ENCODE assay signal across 17 cellular contexts in genomic region chr6:4474810-4475209, GRCh38.
DNase-seq lines count a peak whose midpoint lies in the region; ATAC-seq and TF ChIP-seq lines count a peak whose summit lies in the region.
"Had no signal": no experiment of that assay in that cellular context is flagged by ENCODE, and none has a peak within 500 bp of the region (broad histone marks: within the 10 kb centered on the region; RNA-seq: fewer than 3 reads in every experiment).

No MANE protein-coding gene starts in this region.

- H3K27ac Mint-ChIP-seq in stimulated activated naive CD8-positive, alpha-beta T cell treated with anti-CD3 and anti-CD28 coated beads, Interleukin-15, Interleukin-2, amounts not matched to agents 100 ng/mL and 50 ng/mL, for 24 hours = peak overlapping the region; percentile 12
- no peak overlapping the region for H3K27ac Mint-ChIP-seq in CD4-positive, alpha-beta T cell
- H3K27ac Mint-ChIP-seq: CD8-positive, alpha-beta memory T cell; IgD-negative memory B cell had no signal

- no peak overlapping the region for H3K27ac ChIP-seq in CD4-positive, alpha-beta T cell (ENCODE audit: low read depth, low read length)
- H3K27ac ChIP-seq: A549, C4-2B had no signal

- H3K27me3 ChIP-seq in CD4-positive, alpha-beta T cell (ENCODE audit: control insufficient read depth, insufficient read depth, low read length) = no peaks in the 10 kb centered on the region
- H3K27me3 ChIP-seq: BE2C had no signal

- peaks cover 14% of the 10 kb centered on the region for H3K9me3 ChIP-seq in CD4-positive, alpha-beta T cell (ENCODE audit: control insufficient read depth, low read length)
- H3K9me3 ChIP-seq: BE2C, HAP-1 had no signal

- CTCF ChIA-PET in CD4-positive, alpha-beta T cell (lab: Charles Lee) = no interaction called here

- TF ChIP-seq CTCF in CD4-positive, alpha-beta T cell (IDR thresholded peaks at IDR 0.05) = no peak

- POLR2A ChIA-PET in CD4-positive, alpha-beta T cell (lab: Charles Lee) = no interaction called here

- H3K9me3 Mint-ChIP-seq in stimulated activated naive CD8-positive, alpha-beta T cell treated with anti-CD3 and anti-CD28 coated beads, Interleukin-15, Interleukin-2, amounts not matched to agents 100 ng/mL and 50 ng/mL, for 24 hours = peaks cover 21% of the 10 kb centered on the region
- peaks cover 7% of the 10 kb centered on the region for H3K9me3 Mint-ChIP-seq in CD4-positive, alpha-beta T cell

- ATAC-seq in stimulated activated naive CD8-positive, alpha-beta T cell treated with anti-CD3 and anti-CD28 coated beads, Interleukin-15, Interleukin-2, amounts not matched to agents 100 U/mL and 50 U/mL, for 24 hours = no peak
- ATAC-seq in esophagus mucosa = peak; percentile 48
- ATAC-seq in CD4-positive, alpha-beta T cell (ENCODE audit: poor library complexity) = no peak
- ATAC-seq: A549 had no signal

- intact Hi-C loops in CD4-positive, alpha-beta T cell (cut with DNase I, micrococcal nuclease) = no loop called here

- H3K4me3 Mint-ChIP-seq in stimulated activated naive CD8-positive, alpha-beta T cell treated with anti-CD3 and anti-CD28 coated beads, Interleukin-15, Interleukin-2, amounts not matched to agents 100 ng/mL and 50 ng/mL, for 24 hours = no peak overlapping the region
- H3K4me3 Mint-ChIP-seq in CD4-positive, alpha-beta T cell = no peak overlapping the region
- H3K4me3 Mint-ChIP-seq: CD8-positive, alpha-beta memory T cell had no signal

- H3K27me3 Mint-ChIP-seq in stimulated activated naive CD8-positive, alpha-beta T cell treated with anti-CD3 and anti-CD28 coated beads, Interleukin-15, Interleukin-2, amounts not matched to agents 100 ng/mL and 50 ng/mL, for 24 hours = peaks cover 24% of the 10 kb centered on the region
- H3K27me3 Mint-ChIP-seq in CD4-positive, alpha-beta T cell = peaks cover 9% of the 10 kb centered on the region

- no peak for DNase-seq in stimulated activated naive CD8-positive, alpha-beta T cell treated with anti-CD3 and anti-CD28 coated beads, Interleukin-15, Interleukin-2, amounts not matched to agents 100 U/mL and 50 U/mL, for 24 hours
- DNase-seq in OCI-M1 (lab: John Stamatoyannopoulos, UW) (peak; percentile 16), NCI-H526 (lab: John Stamatoyannopoulos, UW) (no peak), NCI-H1092 treated with DMSO at 0.1 percent for 48 hours (lab: John Stamatoyannopoulos, UW) (no peak)
- DNase-seq in CD4-positive, alpha-beta T cell = no peak
- DNase-seq: BE2C; Caco-2; CD8-positive, alpha-beta memory T cell; DND-41; GDM1; GOT3 had no signal

- H3K36me3 Mint-ChIP-seq in stimulated activated naive CD8-positive, alpha-beta T cell treated with anti-CD3 and anti-CD28 coated beads, Interleukin-15, Interleukin-2, amounts not matched to agents 100 ng/mL and 50 ng/mL, for 24 hours (ENCODE audit: low read depth) = no peaks in the 10 kb centered on the region
- H3K36me3 Mint-ChIP-seq in CD4-positive, alpha-beta T cell (ENCODE audit: low read depth) = no peaks in the 10 kb centered on the region
- H3K36me3 Mint-ChIP-seq: IgD-negative memory B cell had no signal

- H3K4me1 Mint-ChIP-seq in stimulated activated naive CD8-positive, alpha-beta T cell treated with anti-CD3 and anti-CD28 coated beads, Interleukin-15, Interleukin-2, amounts not matched to agents 100 ng/mL and 50 ng/mL, for 24 hours (ENCODE audit: low read depth) = peaks cover 4% of the 10 kb centered on the region
- no peaks in the 10 kb centered on the region for H3K4me1 Mint-ChIP-seq in CD4-positive, alpha-beta T cell (ENCODE audit: low read depth)
- H3K4me1 Mint-ChIP-seq: CD8-positive, alpha-beta memory T cell had no signal
